ENCODE assay signal across 21 cellular contexts in genomic region chr6:6818078-6818639, GRCh38.
DNase-seq lines count a peak whose midpoint lies in the region; ATAC-seq, FAIRE-seq and TF ChIP-seq lines count a peak whose summit lies in the region.
"Had no signal": no experiment of that assay in that cellular context is flagged by ENCODE, and none has a peak within 500 bp of the region (broad histone marks: within the 10 kb centered on the region; RNA-seq: fewer than 3 reads in every experiment).

No MANE protein-coding gene starts in this region.

- H3K4ac ChIP-seq in mesendoderm (ENCODE audit: low read depth, low read length), result no peak overlapping the region

- H3K27me3 ChIP-seq in BLaER1 treated with 17β-estradiol and CSF1 and Interleukin-3, amounts not matched to agents 10 nM and 100 nM, result peaks cover 0 to 7% (median 0%) of the 10 kb centered on the region in 11 experiments; a peak in 1 of 22 replicates
- H3K27me3 ChIP-seq in HCT116 (ENCODE audit: insufficient read depth, low read length) (no peaks in the 10 kb centered on the region), mesendoderm (ENCODE audit: insufficient read depth, low read length, poor library complexity) (no peaks in the 10 kb centered on the region)

- no peaks in the 10 kb centered on the region for H4K20me1 ChIP-seq in BLaER1 treated with 17β-estradiol and CSF1 and Interleukin-3, amounts not matched to agents 10 nM and 100 nM
- no peaks in the 10 kb centered on the region for H4K20me1 ChIP-seq in HCT116 (ENCODE audit: insufficient read depth)

- no peaks in the 10 kb centered on the region for H3K79me1 ChIP-seq in mesendoderm (ENCODE audit: low read length)

- no CpG with 5 or more reads among the region's 10 CpGs for WGBS in mesendoderm (ENCODE audit: extremely low coverage, insufficient coverage, low lambda C conversion rate)

- H3K27ac ChIP-seq in BLaER1 treated with 17β-estradiol and CSF1 and Interleukin-3, amounts not matched to agents 10 nM and 100 nM, result peak overlapping the region in 3 of 11 experiments; percentile 4 to 43 (median 10); a peak in 2 of 22 replicates
- H3K27ac ChIP-seq in HCT116 (ENCODE audit: low read depth, low read length) (no peak overlapping the region; the same call in 1 of the 2 replicates), mesendoderm (ENCODE audit: low read depth, low read length) (peak overlapping the region; percentile 17)

- CTCF ChIA-PET in HCT116 (lab: Charles Lee), result interaction anchor here (0.6 kb wide), 1 partner anchor 288 kb away, joined by 5 read pairs; no protein-coding TSS in a partner anchor

- no peak overlapping the region for H4K8ac ChIP-seq in mesendoderm (ENCODE audit: low read depth, low read length)

- TF ChIP-seq RAD21 in HCT116 (IDR thresholded peaks at IDR 0.05; ENCODE audit: low read depth), result no peak

- no peaks in the 10 kb centered on the region for H3K4me1 Mint-ChIP-seq in T-helper 17 cell

- H3K4me3 ChIP-seq in BLaER1 treated with 17β-estradiol and CSF1 and Interleukin-3, amounts not matched to agents 10 nM and 100 nM, result no peak overlapping the region
- H3K4me3 ChIP-seq in HCT116 (replicated peaks in 1 of 2; ENCODE audit: low read depth in 1 of 2, low read length in 2 of 2), result no peak overlapping the region
- no peak overlapping the region for H3K4me3 ChIP-seq in mesendoderm (ENCODE audit: low read length)

- H2AFZ ChIP-seq in HCT116 (ENCODE audit: low read depth, low read length, poor library complexity, severe bottlenecking), result no peak overlapping the region

- H3K36me3 Mint-ChIP-seq in T-helper 17 cell (ENCODE audit: low read depth), result no peaks in the 10 kb centered on the region

- no peak overlapping the region for H3K4me3 Mint-ChIP-seq in T-helper 17 cell
- H3K4me3 Mint-ChIP-seq: CD4-positive, alpha-beta T cell; IgD-negative memory B cell had no signal

- peak overlapping the region; percentile 9 to 80 (median 55); a peak in 21 of 22 replicates for H3K4me2 ChIP-seq in BLaER1 treated with 17β-estradiol and CSF1 and Interleukin-3, amounts not matched to agents 10 nM and 100 nM
- H3K4me2 ChIP-seq in HCT116 (ENCODE audit: low read length) (peak overlapping the region; percentile 39), mesendoderm (ENCODE audit: low read length) (no peak overlapping the region)

- no peaks in the 10 kb centered on the region for H3K9me3 ChIP-seq in BLaER1 treated with 17β-estradiol and CSF1 and Interleukin-3, amounts not matched to agents 10 nM and 100 nM (replicated peaks in 1 of 11)
- H3K9me3 ChIP-seq in HCT116 (ENCODE audit: control insufficient read depth in 1 of 2, insufficient read depth in 1 of 2, low read depth in 1 of 2, low read length in 2 of 2) (no peaks in the 10 kb centered on the region), T-helper 17 cell (ENCODE audit: control insufficient read depth, low read length, poor library complexity, severe bottlenecking) (no peaks in the 10 kb centered on the region)
- H3K9me3 ChIP-seq: BE2C had no signal

- H3K27me3 Mint-ChIP-seq in T-helper 17 cell, result peaks cover 16% of the 10 kb centered on the region
- H3K27me3 Mint-ChIP-seq: IgD-negative memory B cell had no signal

- intact Hi-C loops in HCT116 (cut with micrococcal nuclease), result no loop called here

- H2AK5ac ChIP-seq in mesendoderm (ENCODE audit: low read length), result no peak overlapping the region

- no peak overlapping the region for H3K18ac ChIP-seq in mesendoderm (ENCODE audit: low read length)

- TF ChIP-seq POLR2A in HCT116 (IDR thresholded peaks at IDR 0.05; ENCODE audit: borderline replicate concordance, extremely low read depth, insufficient read depth, insufficient read length), result no peak

- no peaks in the 10 kb centered on the region for H3K9me2 ChIP-seq in HCT116 (ENCODE audit: insufficient read depth)

- no peaks in the 10 kb centered on the region for H3K36me3 ChIP-seq in BLaER1 treated with 17β-estradiol and CSF1 and Interleukin-3, amounts not matched to agents 10 nM and 100 nM
- H3K36me3 ChIP-seq in HCT116 (ENCODE audit: control insufficient read depth in 1 of 2, insufficient read depth in 2 of 2, low read length in 2 of 2), result no peaks in the 10 kb centered on the region
- H3K36me3 ChIP-seq in mesendoderm (ENCODE audit: control insufficient read depth, insufficient read depth, low read length), result no peaks in the 10 kb centered on the region
- H3K36me3 ChIP-seq: BE2C had no signal

- TF ChIP-seq CTCF in HCT116 (IDR thresholded peaks at IDR 0.05 in 2 of 3, conservative IDR thresholded peaks at IDR 0.05 in 1 of 3; ENCODE audit: borderline replicate concordance in 1 of 3, insufficient read depth in 1 of 3, low read depth in 2 of 3, low read length in 2 of 3), result no peak

- H3K56ac ChIP-seq in mesendoderm (ENCODE audit: low read length), result peak overlapping the region; percentile 31

- H3K23ac ChIP-seq in mesendoderm (ENCODE audit: low read length), result no peak overlapping the region

- POLR2A ChIA-PET in HCT116 (lab: Charles Lee), result no interaction called here

- H3K9ac ChIP-seq in BLaER1 treated with 17β-estradiol and CSF1 and Interleukin-3, amounts not matched to agents 10 nM and 100 nM, result no peak overlapping the region; a peak in 1 of 22 replicates
- no peak overlapping the region for H3K9ac ChIP-seq in HCT116 (ENCODE audit: low read length)
- H3K9ac ChIP-seq in mesendoderm (ENCODE audit: low read length), result no peak overlapping the region

- H2BK15ac ChIP-seq in mesendoderm (replicated peaks; ENCODE audit: low read depth), result no peak overlapping the region

- peak overlapping the region; percentile 25 for H2BK5ac ChIP-seq in mesendoderm (ENCODE audit: low read length)

- no TSS peak for BruUV-seq in HCT116 (replicated peaks; lab: Mats Ljungman, UMichigan)

- H3K27ac Mint-ChIP-seq in T-helper 17 cell, result no peak overlapping the region
- H3K27ac Mint-ChIP-seq: CD4-positive, alpha-beta T cell; IgD-negative memory B cell had no signal

- RAD21 ChIA-PET in HCT116 (lab: Charles Lee; ENCODE audit: low non-redundant PET in 1 of 2, low total read pairs in 2 of 2, uncharacterized antibody in 2 of 2, unreplicated experiment in 2 of 2), result no interaction called here

- no peaks in the 10 kb centered on the region for H3K79me2 ChIP-seq in HCT116 (ENCODE audit: insufficient read depth, low read length)
- no peaks in the 10 kb centered on the region for H3K79me2 ChIP-seq in mesendoderm (ENCODE audit: control insufficient read depth, insufficient read depth, low read length)

- no peak overlapping the region for H2BK120ac ChIP-seq in mesendoderm (ENCODE audit: low read depth, low read length)

- ATAC-seq in HCT116 (no peak), HG02870 (IDR thresholded peaks at IDR 0.05; ENCODE audit: unreplicated experiment) (no peak), T-helper 17 cell (no peak)

- FAIRE-seq in RCC 7860 (lab: Jason Lieb, UNC), result no peak
- FAIRE-seq: GM18507 had no signal

- no peak overlapping the region for H4K5ac ChIP-seq in mesendoderm (ENCODE audit: low read length)

- DNase-seq in HCT116 (ENCODE audit: low read depth, low spot score) (no peak), RCC 7860 (ENCODE audit: low spot score) (peak; percentile 4), mesendoderm (no peak), NCI-H146 (lab: John Stamatoyannopoulos, UW) (no peak), T-helper 17 cell (no peak)
- DNase-seq: BE2C; CD4-positive, alpha-beta T cell; COR-L47; Karpas-422; MV-4-11; NCI-H1694 treated with DMSO at 0.1 percent for 48 hours; NCI-H2081 treated with DMSO at 0.1 percent for 48 hours; NCI-H2171 treated with DMSO at 0.1 percent for 48 hours; NCI-H526; OCI-M1; RPMI8226; SHP77 had no signal

- peaks cover 36 to 65% (median 46%) of the 10 kb centered on the region in 10 experiments for H3K4me1 ChIP-seq in BLaER1 treated with 17β-estradiol and CSF1 and Interleukin-3, amounts not matched to agents 10 nM and 100 nM
- H3K4me1 ChIP-seq in HCT116 (ENCODE audit: control insufficient read depth in 1 of 2, insufficient read depth in 2 of 2, low read length in 2 of 2) (peaks cover 35 to 85% of the 10 kb centered on the region in 2 experiments), mesendoderm (ENCODE audit: control insufficient read depth, low read depth, low read length) (peaks cover 9% of the 10 kb centered on the region)
- H3K4me1 ChIP-seq: BE2C had no signal

TF ChIP-seq in HCT116, 20 proteins besides CTCF, POLR2A, EP300 and RAD21:
- no peak for TF ChIP-seq EZH2 (IDR thresholded peaks at IDR 0.05)
